Comparison of ENCODE assay signal across 12 cellular contexts in genomic region chr20:63453029-63453523, GRCh38. TPM values are rescaled to one million over a fixed set of nuclear protein-coding genes. Genes with fewer than 3 reads are reported as not detected.
DNase-seq lines count a peak whose midpoint lies in the region; ATAC-seq, FAIRE-seq and TF ChIP-seq lines count a peak whose summit lies in the region.
"Had no signal": no experiment of that assay in that cellular context is flagged by ENCODE, and none has a peak within 500 bp of the region (broad histone marks: within the 10 kb centered on the region; RNA-seq: fewer than 3 reads in every experiment).

No MANE protein-coding gene starts in this region.

- H3K9me3 ChIP-seq in RWPE2 (ENCODE audit: severe bottlenecking) (no peaks in the 10 kb centered on the region), endodermal cell (ENCODE audit: control insufficient read depth, low read length) (no peaks in the 10 kb centered on the region), kidney (ENCODE audit: control insufficient read depth in 1 of 2, low read length in 2 of 2) (no peaks in the 10 kb centered on the region)
- H3K9me3 ChIP-seq: colonic mucosa, heart right ventricle had no signal

- CTCF ChIA-PET in Calu3 (lab: Charles Lee) = interaction anchor here (1.2 kb wide), 1 partner anchor 11 kb away, joined by 4 read pairs; no protein-coding TSS in a partner anchor

- TF ChIP-seq CTCF in 22Rv1 (IDR thresholded peaks at IDR 0.05) = peak; percentile 51
- peak; percentile 41 for TF ChIP-seq CTCF in Calu3 (IDR thresholded peaks at IDR 0.05; ENCODE audit: unreplicated experiment)
- TF ChIP-seq CTCF in RWPE2 (IDR thresholded peaks at IDR 0.05; ENCODE audit: poor library complexity, severe bottlenecking) = peak; percentile 70
- TF ChIP-seq CTCF in endodermal cell (conservative IDR thresholded peaks at IDR 0.05) = no peak
- no peak for TF ChIP-seq CTCF in kidney (IDR thresholded peaks at IDR 0.05; ENCODE audit: borderline replicate concordance, extremely low read depth, insufficient read depth)

- intact Hi-C loops in Calu3 (cut with micrococcal nuclease; ENCODE audit: unreplicated experiment) (no loop called here), kidney (cut with DNase I) (no loop called here)

- H3K4me3 Mint-ChIP-seq in Calu3 (ENCODE audit: low read depth, unreplicated experiment) = no peak overlapping the region
- H3K4me3 Mint-ChIP-seq in endodermal cell = no peak overlapping the region

- DNase-seq in Calu3 (peak; percentile 57), RWPE2 (ENCODE audit: low spot score) (no peak), endodermal cell (peak; percentile 82), kidney (no peak), mucosa of gallbladder (ENCODE audit: low spot score) (no peak), NCI-H2107 (lab: John Stamatoyannopoulos, UW) (no peak)
- DNase-seq: colonic mucosa, DMS 273 treated with DMSO at 0.1 percent for 48 hours, heart right ventricle had no signal

- peaks cover 9% of the 10 kb centered on the region for H3K4me1 Mint-ChIP-seq in Calu3 (ENCODE audit: low read depth, unreplicated experiment)
- H3K4me1 Mint-ChIP-seq in endodermal cell = no peaks in the 10 kb centered on the region

- peak; percentile 29; the same call in 1 of the 3 replicates for ATAC-seq in RWPE2 (ENCODE audit: low read depth)
- no peak for ATAC-seq in GM18909 (IDR thresholded peaks at IDR 0.05; ENCODE audit: poor library complexity, unreplicated experiment)

- H3K36me3 ChIP-seq in RWPE2 (ENCODE audit: low read depth) = no peaks in the 10 kb centered on the region
- H3K36me3 ChIP-seq in endodermal cell (ENCODE audit: control insufficient read depth, insufficient read depth, low read length) = no peaks in the 10 kb centered on the region
- no peaks in the 10 kb centered on the region for H3K36me3 ChIP-seq in kidney (ENCODE audit: control insufficient read depth in 1 of 2, insufficient read depth in 2 of 2, low read length in 2 of 2)
- H3K36me3 ChIP-seq: colonic mucosa, heart right ventricle had no signal

- H3K36me3 Mint-ChIP-seq in Calu3 (ENCODE audit: insufficient read depth, unreplicated experiment) = peaks cover 13% of the 10 kb centered on the region
- H3K36me3 Mint-ChIP-seq in endodermal cell (ENCODE audit: low read depth) = no peaks in the 10 kb centered on the region

- no peak overlapping the region for H3K27ac ChIP-seq in 22Rv1
- H3K27ac ChIP-seq in RWPE2 (ENCODE audit: poor library complexity, severe bottlenecking) = no peak overlapping the region
- peak overlapping the region; percentile 89 for H3K27ac ChIP-seq in endodermal cell (ENCODE audit: low read depth, low read length)
- no peak overlapping the region for H3K27ac ChIP-seq in kidney (ENCODE audit: low read depth in 2 of 2, low read length in 2 of 2)
- H3K27ac ChIP-seq: colonic mucosa had no signal

- WGBS in endodermal cell (ENCODE audit: insufficient coverage in 1 of 2, insufficient read length in 1 of 2), 2 experiments = 81 to 87% methylated on average over 30 to 35 of the region's 35 CpGs

- H3K27me3 ChIP-seq in RWPE2 (ENCODE audit: insufficient read depth, poor library complexity, severe bottlenecking) = peaks cover 17% of the 10 kb centered on the region
- H3K27me3 ChIP-seq in endodermal cell (ENCODE audit: control insufficient read depth, insufficient read depth, low read length, poor library complexity, severe bottlenecking) = no peaks in the 10 kb centered on the region
- H3K27me3 ChIP-seq: colonic mucosa had no signal

- no peak overlapping the region for H3K4me3 ChIP-seq in RWPE2 (ENCODE audit: severe bottlenecking)
- no peak overlapping the region for H3K4me3 ChIP-seq in endodermal cell (ENCODE audit: low read length)
- H3K4me3 ChIP-seq in kidney (ENCODE audit: low read length in 2 of 2) = no peak overlapping the region
- H3K4me3 ChIP-seq: colonic mucosa had no signal

- H3K9ac ChIP-seq in endodermal cell (ENCODE audit: extremely low read depth, low read length, poor library complexity, severe bottlenecking) (no peak overlapping the region), kidney (ENCODE audit: low read length in 2 of 2) (no peak overlapping the region)

- no TSS peak for BruUV-seq in Calu3 (replicated peaks; lab: Mats Ljungman, UMichigan)

- H3K27ac Mint-ChIP-seq in Calu3 (ENCODE audit: unreplicated experiment) = no peak overlapping the region
- H3K27ac Mint-ChIP-seq in endodermal cell = no peak overlapping the region

- peaks cover 17% of the 10 kb centered on the region for H3K4me1 ChIP-seq in RWPE2 (ENCODE audit: insufficient read depth, poor library complexity, severe bottlenecking)
- no peaks in the 10 kb centered on the region for H3K4me1 ChIP-seq in endodermal cell (ENCODE audit: control insufficient read depth, insufficient read depth, low read length)
- H3K4me1 ChIP-seq in kidney (ENCODE audit: control insufficient read depth in 1 of 2, insufficient read depth in 1 of 2, low read depth in 1 of 2, low read length in 2 of 2) = no peaks in the 10 kb centered on the region
- H3K4me1 ChIP-seq: colonic mucosa had no signal

- H3K9me3 Mint-ChIP-seq in Calu3 (ENCODE audit: low read depth, unreplicated experiment) = no peaks in the 10 kb centered on the region
- H3K9me3 Mint-ChIP-seq in endodermal cell = no peaks in the 10 kb centered on the region

- FAIRE-seq in kidney (lab: Jason Lieb, UNC) = no peak

- H3K27me3 Mint-ChIP-seq in Calu3 (ENCODE audit: unreplicated experiment) (peaks cover 100% of the 10 kb centered on the region), endodermal cell (ENCODE audit: insufficient read depth) (no peaks in the 10 kb centered on the region)

RNA-seq across cellular contexts. Expression of gene KCNQ2, which starts 19.4 kb away (rescaled TPM):
- total RNA-seq in Calu3 (2022) (0.07 and 0.38 TPM in 2 replicates), endodermal cell (10 to 100 TPM; 36.4 to 62.8 TPM), kidney (2.2 TPM), mucosa of gallbladder (0.46 TPM)
- polyA plus RNA-seq in endodermal cell (2013, experiment 1 of 2) = 111 TPM
- 96.8 TPM for polyA plus RNA-seq in endodermal cell (2013, experiment 2 of 2)
- not detected for polyA plus RNA-seq in kidney (ENCODE audit: insufficient read depth, low read depth, low replicate concordance)
- total RNA-seq: LHCN-M2 had no signal

RNA-seq across cellular contexts. Expression of gene EEF1A2, which starts 45.8 kb away (rescaled TPM):
- total RNA-seq in Calu3 (2022) = 359 and 393 TPM in 2 replicates
- 10 to 100 TPM; 12.1 to 22.6 TPM for total RNA-seq in endodermal cell
- 24.7 TPM for polyA plus RNA-seq in endodermal cell (2013, experiment 1 of 2)
- 18.3 TPM for polyA plus RNA-seq in endodermal cell (2013, experiment 2 of 2)
- 18.1 TPM for total RNA-seq in kidney
- polyA plus RNA-seq in kidney (ENCODE audit: insufficient read depth, low read depth, low replicate concordance) = 1.5 TPM
- 56.3 TPM for total RNA-seq in mucosa of gallbladder

Comparison
In these comparisons a context has a peak if more than half of its experiments do, and no peak if none do; other contexts are left out.
1. CTCF ChIP-seq: peak in 22Rv1 (single experiment), Calu3 (single experiment) and RWPE2 (single experiment); none in endodermal cell (single experiment) and kidney (single experiment).
2. DNase-seq: peak in Calu3 (single experiment) and endodermal cell (single experiment); none in RWPE2 (single experiment), kidney (single experiment), mucosa of gallbladder (single experiment) and NCI-H2107 (single experiment).
3. RNA of gene KCNQ2, which starts 19.4 kb away (total RNA-seq): 36.4 to 62.8 TPM in endodermal cell; 2.2 TPM in kidney (single experiment), 0.46 TPM in mucosa of gallbladder (single experiment) and 0.07 to 0.38 TPM in Calu3; every median in the first group is over 10 times any median in the second.